ENCODE assay signal across 19 cellular contexts in genomic region chrX:31860686-31861085, GRCh38.
A peak's percentile ranks its signal among the peaks of the same experiment; 100 is the strongest.
DNase-seq lines count a peak whose midpoint lies in the region; ATAC-seq and TF ChIP-seq lines count a peak whose summit lies in the region.
"Had no signal": no experiment of that assay in that cellular context is flagged by ENCODE, and none has a peak within 500 bp of the region (broad histone marks: within the 10 kb centered on the region; RNA-seq: fewer than 3 reads in every experiment).

No MANE protein-coding gene starts in this region.

- peaks cover 31% of the 10 kb centered on the region for H3K79me2 ChIP-seq in PC-9 (ENCODE audit: low read depth)

- H3K36me3 ChIP-seq in PC-9 (ENCODE audit: low read depth): no peaks in the 10 kb centered on the region
- H3K36me3 ChIP-seq in testis (ENCODE audit: low read depth, missing control alignments): no peaks in the 10 kb centered on the region

- H3K9me3 Mint-ChIP-seq in glutamatergic neuron (ENCODE audit: unreplicated experiment): no peaks in the 10 kb centered on the region
- H3K9me3 Mint-ChIP-seq: GM23338 had no signal

- H4K20me1 ChIP-seq in PC-9 (ENCODE audit: insufficient read depth): no peaks in the 10 kb centered on the region

- H2AFZ ChIP-seq in PC-9: no peak overlapping the region
- H2AFZ ChIP-seq: GM23338 had no signal

- no peaks in the 10 kb centered on the region for H3K4me1 Mint-ChIP-seq in glutamatergic neuron (ENCODE audit: low read depth, unreplicated experiment)
- H3K4me1 Mint-ChIP-seq: CD4-positive, alpha-beta memory T cell; GM23338; H9 had no signal

- H3K27ac ChIP-seq in PC-9: no peak overlapping the region
- no peak overlapping the region for H3K27ac ChIP-seq in testis
- H3K27ac ChIP-seq: A549 had no signal

- H3K27ac Mint-ChIP-seq in glutamatergic neuron (ENCODE audit: unreplicated experiment): no peak overlapping the region
- H3K27ac Mint-ChIP-seq: CD4-positive, alpha-beta memory T cell; GM23338; H9 had no signal

- peak; percentile 57 for ATAC-seq in left lobe of liver
- ATAC-seq: A549, GM23338, HCT116 had no signal

- no peaks in the 10 kb centered on the region for H3K9me2 ChIP-seq in PC-9 (ENCODE audit: insufficient read depth)

- no peak overlapping the region for H3K4me3 Mint-ChIP-seq in glutamatergic neuron (ENCODE audit: unreplicated experiment)
- H3K4me3 Mint-ChIP-seq: CD4-positive, alpha-beta memory T cell; GM23338; H9 had no signal

- H3K27me3 ChIP-seq in PC-9 (ENCODE audit: insufficient read depth, low read depth) (no peaks in the 10 kb centered on the region), testis (no peaks in the 10 kb centered on the region)

- BruUV-seq in PC-9 (replicated peaks; lab: Mats Ljungman, UMichigan): no TSS peak

- H3K36me3 Mint-ChIP-seq in glutamatergic neuron (ENCODE audit: unreplicated experiment): no peaks in the 10 kb centered on the region
- H3K36me3 Mint-ChIP-seq: CD4-positive, alpha-beta memory T cell had no signal

- intact Hi-C loops in PC-9 (cut with micrococcal nuclease; ENCODE audit: unreplicated experiment): no loop called here
- intact Hi-C loops in testis (cut with DNase I; ENCODE audit: low total_unique reads): no loop called here

- H3K4me1 ChIP-seq in PC-9 (replicated peaks; ENCODE audit: insufficient read depth) (peaks cover 5% of the 10 kb centered on the region; the same call in 1 of the 2 replicates), testis (no peaks in the 10 kb centered on the region)
- H3K4me1 ChIP-seq: A549 had no signal

- TF ChIP-seq POLR2A in testis (IDR thresholded peaks at IDR 0.05): no peak

- CTCF ChIA-PET in PC-9 (lab: Charles Lee): no interaction called here

- H3K27me3 Mint-ChIP-seq in glutamatergic neuron (ENCODE audit: unreplicated experiment): peaks cover 1% of the 10 kb centered on the region
- H3K27me3 Mint-ChIP-seq: CD4-positive, alpha-beta memory T cell had no signal

- H3K4me3 ChIP-seq in PC-9: no peak overlapping the region
- H3K4me3 ChIP-seq in testis: no peak overlapping the region
- H3K4me3 ChIP-seq: A549, GM23338 had no signal

- DNase-seq in DMS53 (lab: John Stamatoyannopoulos, UW) (peak; percentile 9), DMS53 treated with DMSO at 0.1 percent for 48 hours (lab: John Stamatoyannopoulos, UW; ENCODE audit: unreplicated experiment) (no peak), PC-9 (no peak), left lobe of liver (ENCODE audit: low spot score) (no peak), glutamatergic neuron (no peak), AG08395 (ENCODE audit: low spot score) (no peak), testis (no peak)
- DNase-seq: 8988T; ACHN; C1 segment of cervical spinal cord; Caco-2; CD4-positive, alpha-beta memory T cell; DMS153; DMS79 treated with DMSO at 0.1 percent for 48 hours; GF-D8; H9 had no signal

- POLR2A ChIA-PET in PC-9 (lab: Charles Lee; ENCODE audit: unreplicated experiment): no interaction called here

- H3F3A ChIP-seq in PC-9 (ENCODE audit: insufficient read depth, low read depth): 0 out of 2 replicates have a peak, but pooled peaks cover 5% of the 10 kb centered on the region

- H3K9me3 ChIP-seq in PC-9 (ENCODE audit: insufficient read depth, low read depth) (no peaks in the 10 kb centered on the region), testis (no peaks in the 10 kb centered on the region)
- H3K9me3 ChIP-seq: A549, Caco-2 had no signal

- H3K4me2 ChIP-seq in PC-9: peak overlapping the region; percentile 82; the same call in 1 of the 2 replicates
- H3K4me2 ChIP-seq: A549, GM23338 had no signal

- TF ChIP-seq CTCF in PC-9 (conservative IDR thresholded peaks at IDR 0.05): no peak
- no peak for TF ChIP-seq CTCF in glutamatergic neuron (IDR thresholded peaks at IDR 0.05; ENCODE audit: partially characterized antibody, unreplicated experiment)
- TF ChIP-seq CTCF in testis (IDR thresholded peaks at IDR 0.05): no peak
